Comparison of ENCODE assay signal across 1 cellular context in genomic region chr5:32343058-32343672, GRCh38.
TF ChIP-seq lines count a peak whose summit lies in the region.

No MANE protein-coding gene starts in this region.

TF ChIP-seq in HepG2, 621 proteins besides CTCF, POLR2A, EP300 and RAD21 (continued from another document):
- TF ChIP-seq ZSCAN9 (CRISPR knock-in tag; IDR thresholded peaks at IDR 0.05; ENCODE audit: borderline replicate concordance) (0 out of 2 replicates have a peak, but pooled peaks have one; percentile 41), ZMYM4 (CRISPR knock-in tag; IDR thresholded peaks at IDR 0.05) (peak; percentile 62; the same call in 1 of the 2 replicates), HOMEZ (CRISPR knock-in tag; IDR thresholded peaks at IDR 0.05; ENCODE audit: low read depth) (peak; percentile 69; the same call in 1 of the 2 replicates)
